In the genomic region with DNA sequence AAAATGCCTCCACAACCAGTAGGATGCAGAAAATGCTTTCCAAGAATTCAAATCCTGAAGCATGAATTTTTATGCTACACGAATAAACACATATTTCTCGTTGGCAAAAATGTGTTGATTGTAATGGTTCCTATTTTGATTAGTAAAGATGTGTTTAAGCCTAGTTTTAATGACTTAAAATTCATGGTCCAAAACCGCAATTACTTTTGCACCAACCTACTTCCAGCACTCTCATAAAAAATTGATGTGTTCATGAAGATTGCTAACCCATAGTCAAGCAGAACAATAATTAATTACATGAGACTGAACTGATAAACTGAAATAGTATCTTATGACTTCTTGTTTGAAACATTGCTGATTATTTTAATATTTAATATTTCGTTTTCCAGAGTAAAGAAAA, we compare ENCODE assay signal across 35 cellular contexts.
"Had no signal": no experiment of that assay in that cellular context is flagged by ENCODE, and none has a peak within 500 bp of the region (broad histone marks: within the 10 kb centered on the region; RNA-seq: fewer than 3 reads in every experiment).

No MANE protein-coding gene starts in this region.

- H3K9me3 ChIP-seq: MG63 had no signal

- H3K36me3 ChIP-seq: MG63 had no signal

- H3K27me3 ChIP-seq: MG63 had no signal

- DNase-seq: Karpas-422, Kasumi-1, MG63, MM.1S, MV-4-11, NCI-H1048, NCI-H1092, NCI-H1092 treated with DMSO at 0.1 percent for 48 hours, NCI-H1105, NCI-H1105 treated with DMSO at 0.1 percent for 48 hours, NCI-H1417, NCI-H1417 treated with DMSO at 0.1 percent for 48 hours, NCI-H1436, NCI-H1436 treated with DMSO at 0.1 percent for 48 hours, NCI-H146, NCI-H1694, NCI-H1694 treated with DMSO at 0.1 percent for 48 hours, NCI-H187, NCI-H187 treated with DMSO at 0.1 percent for 48 hours, NCI-H1930, NCI-H2029, NCI-H2029 treated with DMSO at 0.1 percent for 48 hours, NCI-H2081, NCI-H2081 treated with DMSO at 0.1 percent for 48 hours, NCI-H2107, NCI-H2171, NCI-H2171 treated with DMSO at 0.1 percent for 48 hours, NCI-H2227 treated with DMSO at 0.1 percent for 48 hours, NCI-H226, NCI-H345, NCI-H446, NCI-H446 treated with DMSO at 0.1 percent for 48 hours, NCI-H510A, NCI-H510A treated with DMSO at 0.1 percent for 48 hours, NCI-H524 had no signal

- H3K4me3 ChIP-seq: MG63 had no signal
